In genomic region chr1:21238141-21238800, GRCh38 we compare ENCODE assay signal across 14 cellular contexts. TPM values are rescaled to one million over a fixed set of nuclear protein-coding genes. Genes with fewer than 3 reads are reported as not detected.
A peak's percentile ranks its signal among the peaks of the same experiment; 100 is the strongest.
DNase-seq lines count a peak whose midpoint lies in the region; ATAC-seq and TF ChIP-seq lines count a peak whose summit lies in the region.
"Had no signal": no experiment of that assay in that cellular context is flagged by ENCODE, and none has a peak within 500 bp of the region (broad histone marks: within the 10 kb centered on the region; RNA-seq: fewer than 3 reads in every experiment).

No MANE protein-coding gene starts in this region.

- H3K27ac ChIP-seq in right atrium auricular region, result peak overlapping the region; percentile 79 to 90

- peaks cover 43 to 69% of the 10 kb centered on the region in 2 donors for H3K36me3 Mint-ChIP-seq in stimulated activated naive B cell treated with anti-CD40 and anti-IgM and Interleukin-4, amounts not matched to agents 10 μg/mL and 1 μg/mL and 100 μg/mL, for 72 hours

- peaks cover 88% of the 10 kb centered on the region for H3K36me3 ChIP-seq in adipocyte (ENCODE audit: control insufficient read depth, insufficient read depth, low read length, severe bottlenecking)
- H3K36me3 ChIP-seq in right atrium auricular region, result peaks cover 85% of the 10 kb centered on the region

- peaks cover 13 to 14% of the 10 kb centered on the region in 2 donors for H3K4me1 Mint-ChIP-seq in stimulated activated naive B cell treated with anti-CD40 and anti-IgM and Interleukin-4, amounts not matched to agents 10 μg/mL and 1 μg/mL and 100 μg/mL, for 72 hours

- intact Hi-C loops in Right ventricle myocardium inferior (cut with DNase I), result loop anchor here (10.0 kb wide), 2 partner anchors 337 to 417 kb away; no protein-coding TSS in a partner anchor
- intact Hi-C loops in cardiac septum (cut with DNase I), result loop anchor here (5.0 kb wide), 1 partner anchor 419 kb away; no protein-coding TSS in a partner anchor

- H3K27me3 Mint-ChIP-seq in stimulated activated naive B cell treated with anti-CD40 and anti-IgM and Interleukin-4, amounts not matched to agents 10 μg/mL and 1 μg/mL and 100 μg/mL, for 72 hours, result no peaks in the 10 kb centered on the region
- H3K27me3 Mint-ChIP-seq: activated naive CD8-positive, alpha-beta T cell had no signal

- H3K9me3 ChIP-seq in adipocyte (ENCODE audit: control insufficient read depth, low read length), result no peaks in the 10 kb centered on the region
- no peaks in the 10 kb centered on the region for H3K9me3 ChIP-seq in right atrium auricular region

- peak overlapping the region; percentile 31 for H3K27ac Mint-ChIP-seq in stimulated activated naive B cell treated with anti-CD40 and anti-IgM and Interleukin-4, amounts not matched to agents 10 μg/mL and 1 μg/mL and 100 μg/mL, for 72 hours
- H3K27ac Mint-ChIP-seq: activated naive CD8-positive, alpha-beta T cell; T-helper 2 cell treated with Interferon-gamma antibody and Interleukin-4, amounts not matched to agents 5 μg/mL and 100 μg/mL, for 36 hours had no signal

- no peak for TF ChIP-seq CTCF in right atrium auricular region (IDR thresholded peaks at IDR 0.05)

- H3K9me3 Mint-ChIP-seq in stimulated activated naive B cell treated with anti-CD40 and anti-IgM and Interleukin-4, amounts not matched to agents 10 μg/mL and 1 μg/mL and 100 μg/mL, for 72 hours, result no peaks in the 10 kb centered on the region
- H3K9me3 Mint-ChIP-seq: nephron; T-helper 2 cell treated with Interferon-gamma antibody and Interleukin-4, amounts not matched to agents 5 μg/mL and 100 μg/mL, for 36 hours had no signal

- H3K4me1 ChIP-seq in adipocyte (ENCODE audit: control insufficient read depth, insufficient read depth, low read length), result peaks cover 5% of the 10 kb centered on the region
- H3K4me1 ChIP-seq in right atrium auricular region, result peaks cover 0 to 24% of the 10 kb centered on the region in 2 donors

- DNase-seq in Right ventricle myocardium inferior (ENCODE audit: missing footprints), result peak; percentile 31
- DNase-seq in cardiac septum (ENCODE audit: low spot score), result no peak
- DNase-seq in adipocyte (ENCODE audit: low read depth), result peak; percentile 77
- no peak for DNase-seq in right atrium auricular region (ENCODE audit: low spot score)
- DNase-seq in stimulated activated naive B cell treated with anti-CD40 and anti-IgM and Interleukin-4, amounts not matched to agents 10 μg/mL and 1 μg/mL and 100 μg/mL, for 72 hours, result no peak
- no peak for DNase-seq in mesenteric fat pad (ENCODE audit: low spot score)
- DNase-seq in stimulated activated naive CD4-positive, alpha-beta T cell (lab: John Stamatoyannopoulos, UW), result no peak
- DNase-seq: DND-41; NCI-H2227 treated with DMSO at 0.1 percent for 48 hours; stimulated activated CD4-positive, alpha-beta T cell treated with anti-CD3 and anti-CD28 coated beads, Interleukin-12 subunit alpha, Interleukin-12 subunit beta, amount 100 ng/mL, for 4 hours had no signal

- H3K4me3 ChIP-seq in adipocyte (ENCODE audit: low read length) (no peak overlapping the region), right atrium auricular region (no peak overlapping the region)

- H3K27me3 ChIP-seq in adipocyte (replicated peaks; ENCODE audit: control insufficient read depth, insufficient read depth, low read length), result no peaks in the 10 kb centered on the region
- no peaks in the 10 kb centered on the region for H3K27me3 ChIP-seq in right atrium auricular region

- no peak overlapping the region for H3K4me3 Mint-ChIP-seq in stimulated activated naive B cell treated with anti-CD40 and anti-IgM and Interleukin-4, amounts not matched to agents 10 μg/mL and 1 μg/mL and 100 μg/mL, for 72 hours
- H3K4me3 Mint-ChIP-seq: activated naive CD8-positive, alpha-beta T cell; nephron; T-helper 2 cell treated with Interferon-gamma antibody and Interleukin-4, amounts not matched to agents 5 μg/mL and 100 μg/mL, for 36 hours had no signal

- no peak overlapping the region for H3K9ac ChIP-seq in adipocyte (ENCODE audit: low read length)

- no peak for ATAC-seq in Right ventricle myocardium inferior
- no peak for ATAC-seq in stimulated activated naive B cell treated with anti-CD40 and anti-IgM and Interleukin-4, amounts not matched to agents 10 μg/mL and 1 μg/mL and 100 μg/mL, for 72 hours (replicated peaks)
- no peak for ATAC-seq in HG02885 (IDR thresholded peaks at IDR 0.05; ENCODE audit: poor library complexity, unreplicated experiment)

RNA-seq across cellular contexts. Expression of gene ECE1, which starts 52.0 kb away (rescaled TPM):
- 49.3 TPM for total RNA-seq in Right ventricle myocardium inferior
- total RNA-seq in cardiac septum, result 55.8 TPM
- 100 to 1,000 TPM in 1 of 2 donors, 10 to 100 TPM in 1; 83.7 to 152 TPM for total RNA-seq in right atrium auricular region
- total RNA-seq in mesenteric fat pad, result 156 TPM

Comparison
In these comparisons a context has a peak if more than half of its experiments do, and no peak if none do; other contexts are left out.
1. DNase-seq: peak in Right ventricle myocardium inferior (single experiment) and adipocyte (single experiment); none in cardiac septum (single experiment), right atrium auricular region (single experiment), stimulated activated naive B cell treated with anti-CD40 and anti-IgM and Interleukin-4, amounts not matched to agents 10 μg/mL and 1 μg/mL and 100 μg/mL, for 72 hours (single experiment), mesenteric fat pad (single experiment) and stimulated activated naive CD4-positive, alpha-beta T cell (0 of 6).